ENCODE assay signal across 8 cellular contexts in the genomic region with DNA sequence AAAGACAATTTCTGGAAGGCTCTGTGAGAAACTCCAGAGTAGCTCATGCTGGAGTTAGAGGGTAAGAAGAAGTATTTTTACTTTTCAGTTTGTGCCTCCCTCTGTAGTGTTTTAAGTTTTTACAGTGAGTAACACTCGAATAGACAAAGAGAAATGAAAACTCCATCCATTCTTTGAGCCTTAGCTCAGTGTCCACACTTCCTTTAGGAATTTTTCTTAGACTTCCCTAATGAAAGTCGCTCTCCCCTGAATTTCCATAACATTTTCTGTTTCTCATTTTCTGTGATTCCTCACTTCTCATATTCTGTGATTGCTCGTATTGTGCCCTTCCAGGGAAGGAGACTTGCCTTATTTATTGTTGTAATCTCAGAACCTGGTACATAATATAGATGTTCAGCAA. TPM values are rescaled to one million over a fixed set of nuclear protein-coding genes. Genes with fewer than 3 reads are reported as not detected.
DNase-seq lines count a peak whose midpoint lies in the region; ATAC-seq, FAIRE-seq and TF ChIP-seq lines count a peak whose summit lies in the region.

No MANE protein-coding gene starts in this region.

- no TSS peak for BruUV-seq in GM12878 (replicated peaks; lab: Mats Ljungman, UMichigan)

- TF ChIP-seq CTCF in AG04450 (IDR thresholded peaks at IDR 0.05; ENCODE audit: low read depth, low read length) (no peak), HFF-Myc (IDR thresholded peaks at IDR 0.05; ENCODE audit: low read depth, low read length, missing control alignments) (no peak), GM12878 (IDR thresholded peaks at IDR 0.05 in 2 of 3, conservative IDR thresholded peaks at IDR 0.05 in 1 of 3; ENCODE audit: control insufficient read depth in 2 of 3, extremely low read depth in 1 of 3, insufficient read depth in 1 of 3, low read depth in 3 of 3, low read length in 3 of 3) (no peak), mesothelial cell of epicardium (IDR thresholded peaks at IDR 0.05; ENCODE audit: unreplicated experiment) (no peak), gastrocnemius medialis (IDR thresholded peaks at IDR 0.05 in 4 of 5, conservative IDR thresholded peaks at IDR 0.05 in 1 of 5) (no peak), lower leg skin (IDR thresholded peaks at IDR 0.05) (no peak)

- H3K36me3 ChIP-seq in GM12878 (ENCODE audit: control insufficient read depth in 2 of 2, insufficient read depth in 2 of 2, low read length in 1 of 2) (peaks cover 1 to 12% of the 10 kb centered on the region in 2 experiments; a peak in 2 of 4 replicates), gastrocnemius medialis (peaks cover 0 to 10% of the 10 kb centered on the region in 2 donors)

- CTCF ChIA-PET in AG04450 (lab: Charles Lee) (interaction anchor here (1.1 to 5.5 kb wide), 5 partner anchors 22 to 471 kb away, joined by 4 to 56 read pairs (median 4); no protein-coding TSS in a partner anchor), GM12878 (lab: Yijun Ruan, JAX) (interaction anchor here (0.9 to 6.1 kb wide), 9 partner anchors 8 to 187 kb away, joined by 3 to 79 read pairs (median 5); a partner anchor contains a TSS)

- H3K79me2 ChIP-seq in GM12878 (ENCODE audit: control insufficient read depth, insufficient read depth, low read length): peaks cover 63% of the 10 kb centered on the region

- no peaks in the 10 kb centered on the region for H3K27me3 Mint-ChIP-seq in mesothelial cell of epicardium (ENCODE audit: low read depth)

- no peak overlapping the region for H2AFZ ChIP-seq in GM12878 (ENCODE audit: control insufficient read depth, low read depth, low read length)

- no peak for FAIRE-seq in GM12878 (lab: Jason Lieb, UNC)

- no peak overlapping the region for H3K9ac ChIP-seq in GM12878 (ENCODE audit: control insufficient read depth, insufficient read depth, low read length)

- peaks cover 15% of the 10 kb centered on the region for H3K36me3 Mint-ChIP-seq in mesothelial cell of epicardium

- in situ Hi-C loops in GM12878 (cut with MboI): loop anchor here (10.0 kb wide), 1 partner anchor 394 kb away; no protein-coding TSS in a partner anchor
- in situ Hi-C loops in gastrocnemius medialis (cut with MboI; ENCODE audit: low sequenced_read_pairs in 4 of 4): loop anchor here in 1 of 4 donors (5.0 kb wide), 1 partner anchor 48 kb away; the partner anchor contains the start of gene SQOR

- no peak overlapping the region for H3K27ac ChIP-seq in AG04450 (ENCODE audit: low read depth, low read length)
- H3K27ac ChIP-seq in GM12878 (ENCODE audit: control insufficient read depth, insufficient read depth): no peak overlapping the region
- H3K27ac ChIP-seq in gastrocnemius medialis: peak overlapping the region in 1 of 4 donors; percentile 95

- no peak for TF ChIP-seq RAD21 in GM12878 (IDR thresholded peaks at IDR 0.05; ENCODE audit: insufficient read depth, low read depth, low read length)

- POLR2A ChIA-PET in AG04450 (lab: Yijun Ruan, JAX) (no interaction called here), GM12878 (lab: Charles Lee) (interaction anchor here (1.0 kb wide), 1 partner anchor 14 kb away, joined by 5 read pairs; no protein-coding TSS in a partner anchor)

- DNase-seq in AG04450 (ENCODE audit: low read depth, low spot score) (no peak), HFF-Myc (ENCODE audit: extremely low read depth, low read depth) (no peak), GM12878 (ENCODE audit: low read depth, low spot score) (no peak), mesothelial cell of epicardium (ENCODE audit: low spot score in 2 of 2, unreplicated experiment in 2 of 2) (no peak), gastrocnemius medialis (no peak), lower leg skin (ENCODE audit: low spot score in 2 of 2) (no peak)

- no peaks in the 10 kb centered on the region for H3K27me3 ChIP-seq in AG04450 (ENCODE audit: control insufficient read depth, insufficient read depth, low read length)
- no peaks in the 10 kb centered on the region for H3K27me3 ChIP-seq in GM12878 (replicated peaks in 1 of 2; ENCODE audit: control insufficient read depth in 2 of 2, insufficient read depth in 2 of 2, low read length in 1 of 2)
- no peaks in the 10 kb centered on the region for H3K27me3 ChIP-seq in gastrocnemius medialis

- H4K20me1 ChIP-seq in GM12878 (ENCODE audit: control insufficient read depth, insufficient read depth): no peaks in the 10 kb centered on the region

- H3K27ac Mint-ChIP-seq in mesothelial cell of epicardium: no peak overlapping the region

- RAD21 ChIA-PET in GM12878 (lab: Charles Lee; ENCODE audit: unreplicated experiment): interaction anchor here (1.0 to 4.0 kb wide), 2 partner anchors 24 to 187 kb away, joined by 3 to 22 read pairs; a partner anchor contains a TSS

- peaks cover 37% of the 10 kb centered on the region for H3K4me1 Mint-ChIP-seq in mesothelial cell of epicardium

- TF ChIP-seq POLR2A in GM12878 (IDR thresholded peaks at IDR 0.05; ENCODE audit: low read depth, low read length) (no peak), gastrocnemius medialis (IDR thresholded peaks at IDR 0.05) (no peak), lower leg skin (IDR thresholded peaks at IDR 0.05) (no peak)

- 72% methylated on average over 3 of the region's 3 CpGs for WGBS in GM12878 (ENCODE audit: insufficient coverage, insufficient replicate concordance, low lambda C conversion rate, missing lambda C conversion rate)
- 61 to 70% methylated on average over 3 of the region's 3 CpGs for WGBS in lower leg skin, 2 donors

- SMC1A ChIA-PET in GM12878 (lab: Charles Lee; ENCODE audit: uncharacterized antibody, unreplicated experiment): interaction anchor here (1.0 to 4.9 kb wide), 7 partner anchors 14 to 387 kb away, joined by 4 to 35 read pairs (median 7); no protein-coding TSS in a partner anchor

- ATAC-seq in GM12878 (no peak), HG03108 (IDR thresholded peaks at IDR 0.05; ENCODE audit: unreplicated experiment) (no peak), gastrocnemius medialis (no peak), GM19452 (IDR thresholded peaks at IDR 0.05; ENCODE audit: unreplicated experiment) (no peak)

- H3K4me3 ChIP-seq in AG04450 (ENCODE audit: low read depth, low read length) (peak overlapping the region; percentile 88), HFF-Myc (replicated peaks; ENCODE audit: low read depth, low read length) (peak overlapping the region; percentile 66), GM12878 (peak overlapping the region; percentile 97), gastrocnemius medialis (peak overlapping the region in 1 of 4 donors; percentile 98), lower leg skin (ENCODE audit: low read depth, poor library complexity, severe bottlenecking) (no peak overlapping the region)

- H3K9me3 ChIP-seq in AG04450 (ENCODE audit: control insufficient read depth, insufficient read depth, low read length): peaks cover 4% of the 10 kb centered on the region; the same call in 1 of the 2 replicates
- H3K9me3 ChIP-seq in GM12878 (replicated peaks; ENCODE audit: control insufficient read depth, insufficient read depth, low read length): no peaks in the 10 kb centered on the region
- H3K9me3 ChIP-seq in gastrocnemius medialis: no peaks in the 10 kb centered on the region

- TF ChIP-seq EP300 in GM12878 (IDR thresholded peaks at IDR 0.05; ENCODE audit: borderline replicate concordance in 1 of 2, control insufficient read depth in 1 of 2, low read depth in 2 of 2, low read length in 2 of 2): no peak

- peak overlapping the region; percentile 99 for H3K4me2 ChIP-seq in GM12878 (ENCODE audit: control insufficient read depth, insufficient read depth)

- H3K4me1 ChIP-seq in GM12878 (ENCODE audit: control insufficient read depth, insufficient read depth, low read length): peaks cover 4% of the 10 kb centered on the region; the same call in 1 of the 2 replicates
- H3K4me1 ChIP-seq in gastrocnemius medialis: peaks cover 33 to 37% of the 10 kb centered on the region in 2 donors

- intact Hi-C loops in GM12878 (cut with micrococcal nuclease; ENCODE audit: unreplicated experiment): loop anchor here (5.0 kb wide), 1 partner anchor 67 kb away; the partner anchor contains the start of gene SLC30A4
- intact Hi-C loops in gastrocnemius medialis (cut with DNase I; ENCODE audit: low total_unique reads): loop anchor here (5.0 kb wide), 1 partner anchor 132 kb away; no protein-coding TSS in a partner anchor
- intact Hi-C loops in lower leg skin (cut with DNase I; ENCODE audit: low total_unique reads): no loop called here

- H3K9me3 Mint-ChIP-seq in mesothelial cell of epicardium: no peaks in the 10 kb centered on the region

- peak overlapping the region; percentile 95 for H3K4me3 Mint-ChIP-seq in mesothelial cell of epicardium

RNA-seq across cellular contexts. Expression of gene BLOC1S6, which starts 2.1 kb away (rescaled TPM):
- polyA plus RNA-seq in AG04450 (2011; rRNA removed) (29.9 and 39.0 TPM in 2 replicates), GM12878 (2011; rRNA removed) (25.4 and 39.1 TPM in 2 replicates), GM12878 (2014; fragmentation: Illumina TruSeq; extraction: Trizol) (38.8 and 49.8 TPM in 2 replicates), GM12878 (2014; fragmentation: Nextera tagmentation; extraction: Ambion mirVana) (10 to 100 TPM; 13.5 to 16.9 TPM), GM12878 (2014; rRNA removed) (20.5 and 29.8 TPM in 2 replicates), GM12878 (2016; fragmentation: Nextera tagmentation; extraction: Ambion mirVana) (10 to 100 TPM; 31.3 to 36.2 TPM)
- 10.2 and 31.0 TPM in 2 replicates for polyA minus RNA-seq in AG04450 (2011; rRNA and poly(A)+ RNA removed)
- 52.2 and 54.0 TPM in 2 replicates for total RNA-seq in GM12878 (2013; cell fraction: nucleolus; rRNA removed)
- total RNA-seq in GM12878 (2014; rRNA removed) (34.1 and 44.4 TPM in 2 replicates), GM12878 (2014; rRNA removed; fragmentation: Illumina TruSeq; extraction: Trizol) (47.1 and 48.8 TPM in 2 replicates), GM12878 (2021) (25.6 and 34.5 TPM in 2 replicates), mesothelial cell of epicardium (41.7 to 44.3 TPM (median 43.6 TPM) in 3 replicates), gastrocnemius medialis (10 to 100 TPM; 32.9 to 38.2 (median 36.6) TPM), lower leg skin (10 to 100 TPM; 24.5 to 32.0 (median 27.0) TPM)
- 27.7 TPM for polyA plus RNA-seq in GM12878 (2011; ENCODE audit: low read depth)
- 12.2 and 13.9 TPM in 2 replicates for polyA plus RNA-seq in GM12878 (2011; cell fraction: cytosol; rRNA removed)
- 5.6 and 9.9 TPM in 2 replicates for polyA plus RNA-seq in GM12878 (2011; cell fraction: nucleus; rRNA removed)
- 33.5 and 40.5 TPM in 2 replicates for polyA plus RNA-seq in GM12878 (2012)
- 9.4 and 11.5 TPM in 2 replicates for polyA minus RNA-seq in GM12878 (2011; rRNA and poly(A)+ RNA removed)
- polyA minus RNA-seq in GM12878 (2011; cell fraction: cytosol; rRNA and poly(A)+ RNA removed): 8.4 and 17.8 TPM in 2 replicates
- polyA minus RNA-seq in GM12878 (2011; cell fraction: nucleus; rRNA and poly(A)+ RNA removed): 4.2 and 10.4 TPM in 2 replicates

RNA-seq across cellular contexts. Expression of gene SQOR, which starts 45.5 kb away (rescaled TPM):
- polyA plus RNA-seq in AG04450 (2011; rRNA removed): 74.3 and 74.4 TPM in 2 replicates
- 50.5 and 66.2 TPM in 2 replicates for polyA minus RNA-seq in AG04450 (2011; rRNA and poly(A)+ RNA removed)
- total RNA-seq in GM12878 (2013; cell fraction: nucleolus; rRNA removed): 14.8 and 18.0 TPM in 2 replicates
- total RNA-seq in GM12878 (2014; rRNA removed): 46.8 and 64.1 TPM in 2 replicates
- 44.0 and 46.0 TPM in 2 replicates for total RNA-seq in GM12878 (2014; rRNA removed; fragmentation: Illumina TruSeq; extraction: Trizol)
- 34.4 and 39.9 TPM in 2 replicates for total RNA-seq in GM12878 (2021)
- 22.8 TPM for polyA plus RNA-seq in GM12878 (2011; ENCODE audit: low read depth)
- 74.7 and 83.8 TPM in 2 replicates for polyA plus RNA-seq in GM12878 (2011; rRNA removed)
- polyA plus RNA-seq in GM12878 (2011; cell fraction: cytosol; rRNA removed): 49.9 and 54.3 TPM in 2 replicates
- polyA plus RNA-seq in GM12878 (2011; cell fraction: nucleus; rRNA removed): 26.0 and 29.2 TPM in 2 replicates
- 21.7 and 29.6 TPM in 2 replicates for polyA plus RNA-seq in GM12878 (2012)
- polyA plus RNA-seq in GM12878 (2014; fragmentation: Illumina TruSeq; extraction: Trizol): 44.4 and 47.2 TPM in 2 replicates
- polyA plus RNA-seq in GM12878 (2014; fragmentation: Nextera tagmentation; extraction: Ambion mirVana): 10 to 100 TPM; 14.5 to 25.6 TPM
- 34.6 and 39.5 TPM in 2 replicates for polyA plus RNA-seq in GM12878 (2014; rRNA removed)
- polyA plus RNA-seq in GM12878 (2016; fragmentation: Nextera tagmentation; extraction: Ambion mirVana): 10 to 100 TPM; 59.1 to 61.9 TPM
- polyA minus RNA-seq in GM12878 (2011; rRNA and poly(A)+ RNA removed): 49.6 and 51.2 TPM in 2 replicates
- polyA minus RNA-seq in GM12878 (2011; cell fraction: cytosol; rRNA and poly(A)+ RNA removed): 18.0 and 23.8 TPM in 2 replicates
- 10.6 and 14.7 TPM in 2 replicates for polyA minus RNA-seq in GM12878 (2011; cell fraction: nucleus; rRNA and poly(A)+ RNA removed)
- 0.86 to 0.94 TPM in 2 of 3 replicates, not detected in the other for total RNA-seq in mesothelial cell of epicardium
- 100 to 1,000 TPM; 140 to 194 (median 164) TPM for total RNA-seq in gastrocnemius medialis
- 10 to 100 TPM; 39.3 to 56.0 (median 52.7) TPM for total RNA-seq in lower leg skin
